In genomic region chr7:158973440-158973839, GRCh38 we compare ENCODE assay signal across 8 cellular contexts.
A peak's percentile ranks its signal among the peaks of the same experiment; 100 is the strongest.
DNase-seq lines count a peak whose midpoint lies in the region; ATAC-seq and TF ChIP-seq lines count a peak whose summit lies in the region.

No MANE protein-coding gene starts in this region.

- H3K9me3 Mint-ChIP-seq in activated CD4-positive, alpha-beta memory T cell treated with anti-CD3 and anti-CD28 coated beads, Interleukin-2, amount 10 ng/mL, durations not matched to agents 7 days and 5 days, result peaks cover 2% of the 10 kb centered on the region

- peak; percentile 51 for ATAC-seq in foreskin keratinocyte
- ATAC-seq in HG03175 (IDR thresholded peaks at IDR 0.05; ENCODE audit: unreplicated experiment), result no peak

- H3K27ac Mint-ChIP-seq in activated CD4-positive, alpha-beta memory T cell treated with anti-CD3 and anti-CD28 coated beads, Interleukin-2, amount 10 ng/mL, durations not matched to agents 7 days and 5 days, result no peak overlapping the region

- H3K4me1 ChIP-seq in foreskin keratinocyte, result no peaks in the 10 kb centered on the region

- TF ChIP-seq CTCF in foreskin keratinocyte (conservative IDR thresholded peaks at IDR 0.05), result peak; percentile 45

- H3K27ac ChIP-seq in foreskin keratinocyte, result no peak overlapping the region

- POLR2A ChIA-PET in activated CD4-positive, alpha-beta memory T cell treated with anti-CD3 and anti-CD28 coated beads, Interleukin-2, amount 10 ng/mL, durations not matched to agents 7 days and 5 days (lab: Charles Lee), result no interaction called here

- no peaks in the 10 kb centered on the region for H3K27me3 ChIP-seq in foreskin keratinocyte

- no peaks in the 10 kb centered on the region for H3K36me3 Mint-ChIP-seq in activated CD4-positive, alpha-beta memory T cell treated with anti-CD3 and anti-CD28 coated beads, Interleukin-2, amount 10 ng/mL, durations not matched to agents 7 days and 5 days (ENCODE audit: low read depth)

- H3K4me3 Mint-ChIP-seq in activated CD4-positive, alpha-beta memory T cell treated with anti-CD3 and anti-CD28 coated beads, Interleukin-2, amount 10 ng/mL, durations not matched to agents 7 days and 5 days, result no peak overlapping the region

- CTCF ChIA-PET in activated CD4-positive, alpha-beta memory T cell treated with anti-CD3 and anti-CD28 coated beads, Interleukin-2, amount 10 ng/mL, durations not matched to agents 7 days and 5 days (lab: Charles Lee), result interaction anchor here (0.6 to 1.0 kb wide), 3 partner anchors 9 to 137 kb away, joined by 3 read pairs; no protein-coding TSS in a partner anchor

- H3K4me1 Mint-ChIP-seq in activated CD4-positive, alpha-beta memory T cell treated with anti-CD3 and anti-CD28 coated beads, Interleukin-2, amount 10 ng/mL, durations not matched to agents 7 days and 5 days, result peaks cover 20% of the 10 kb centered on the region

- peak; percentile 63 for DNase-seq in NCI-H2029 (lab: John Stamatoyannopoulos, UW)
- DNase-seq in NCI-H2029 treated with DMSO at 0.1 percent for 48 hours (lab: John Stamatoyannopoulos, UW), result no peak
- peak; percentile 35 for DNase-seq in activated CD4-positive, alpha-beta memory T cell treated with anti-CD3 and anti-CD28 coated beads, Interleukin-2, amount 10 ng/mL, durations not matched to agents 7 days and 5 days
- DNase-seq in foreskin keratinocyte, result no peak
- DNase-seq in stimulated activated CD4-positive, alpha-beta T cell treated with anti-CD3 and anti-CD28 coated beads, TNF-alpha, amount 100 ng/mL, for 24 hours (ENCODE audit: low read depth in 3 of 3), result peak in 2 of 3 experiments; percentile 24 to 67
- no peak for DNase-seq in NCI-H774 (lab: John Stamatoyannopoulos, UW)
- DNase-seq in mesenteric fat pad (ENCODE audit: low spot score), result no peak

- H3K27me3 Mint-ChIP-seq in activated CD4-positive, alpha-beta memory T cell treated with anti-CD3 and anti-CD28 coated beads, Interleukin-2, amount 10 ng/mL, durations not matched to agents 7 days and 5 days, result peaks cover under 1% of the 10 kb centered on the region

Comparison
In these comparisons a context has a peak if more than half of its experiments do, and no peak if none do; other contexts are left out.
1. DNase-seq: peak in NCI-H2029 (single experiment), activated CD4-positive, alpha-beta memory T cell treated with anti-CD3 and anti-CD28 coated beads, Interleukin-2, amount 10 ng/mL, durations not matched to agents 7 days and 5 days (single experiment) and stimulated activated CD4-positive, alpha-beta T cell treated with anti-CD3 and anti-CD28 coated beads, TNF-alpha, amount 100 ng/mL, for 24 hours (2 of 3); none in NCI-H2029 treated with DMSO at 0.1 percent for 48 hours (single experiment), foreskin keratinocyte (0 of 2), NCI-H774 (single experiment) and mesenteric fat pad (single experiment).